21 cellular contexts compared by ENCODE assay signal in the genomic region with DNA sequence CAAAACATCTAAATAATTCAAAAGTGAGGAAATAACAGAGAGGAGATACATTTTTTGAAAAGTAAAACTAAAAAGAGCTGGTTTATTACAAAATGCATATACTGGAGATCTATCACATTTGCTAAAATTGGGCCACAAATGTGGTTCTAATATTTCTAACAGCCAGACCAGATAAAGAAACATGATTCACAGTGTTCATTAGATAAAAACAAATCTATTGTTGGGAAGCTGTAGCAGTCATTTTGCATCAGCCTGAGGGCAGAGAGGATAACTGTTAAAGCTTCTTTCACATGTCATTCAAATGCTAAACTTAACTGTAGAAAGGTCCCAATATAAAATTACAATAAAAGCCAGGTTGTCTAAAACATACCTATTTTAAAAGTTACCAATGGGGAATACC.
"Had no signal": no experiment of that assay in that cellular context is flagged by ENCODE, and none has a peak within 500 bp of the region (broad histone marks: within the 10 kb centered on the region; RNA-seq: fewer than 3 reads in every experiment).

No MANE protein-coding gene starts in this region.

- DNase-seq: effector memory CD4-positive, alpha-beta T cell; glutamatergic neuron; immature natural killer cell; left lung; lower lobe of right lung; midbrain; naive B cell; psoas muscle; retina; stimulated activated naive CD4-positive, alpha-beta T cell; stomach; substantia nigra; transverse colon had no signal

- H3K4me3 ChIP-seq: gastroesophageal sphincter, left lung, lower lobe of right lung, psoas muscle, skin epidermis, stomach, thoracic aorta, transverse colon had no signal

- H3K27ac Mint-ChIP-seq: immature natural killer cell, memory B cell, naive B cell, nephron had no signal

- H3K9me3 Mint-ChIP-seq: nephron had no signal

- H3K36me3 ChIP-seq: gastroesophageal sphincter, left lung, lower lobe of right lung, stomach, thoracic aorta, transverse colon had no signal

- H3K79me2 ChIP-seq: parathyroid adenoma had no signal

- H3K4me1 ChIP-seq: gastroesophageal sphincter, left lung, lower lobe of right lung, parathyroid adenoma, psoas muscle, transverse colon had no signal

- H3K36me3 Mint-ChIP-seq: memory B cell, naive B cell had no signal

- H3K4me1 Mint-ChIP-seq: immature natural killer cell, memory B cell, naive B cell, nephron had no signal

- H3K4me3 Mint-ChIP-seq: immature natural killer cell, memory B cell, naive B cell, nephron had no signal

- H3K9me3 ChIP-seq: gastroesophageal sphincter, left lung, lower lobe of right lung, psoas muscle, thoracic aorta, transverse colon had no signal

- H2AFZ ChIP-seq: parathyroid adenoma had no signal

- H3K27me3 ChIP-seq: gastroesophageal sphincter, left lung, stomach, transverse colon had no signal

- ATAC-seq: esophagus mucosa, gastroesophageal sphincter, left lung, lower lobe of right lung, psoas muscle, sciatic nerve had no signal

- H3K27me3 Mint-ChIP-seq: memory B cell, naive B cell had no signal

- H3K27ac ChIP-seq: gastroesophageal sphincter, left lung, lower lobe of right lung, parathyroid adenoma, psoas muscle, skin epidermis, stomach, thoracic aorta, transverse colon had no signal
